ENCODE assay signal across 28 cellular contexts in genomic region chr1:98688110-98688739, GRCh38. TPM values are rescaled to one million over a fixed set of nuclear protein-coding genes. Genes with fewer than 3 reads are reported as not detected.
DNase-seq lines count a peak whose midpoint lies in the region; ATAC-seq lines count a peak whose summit lies in the region.
"Had no signal": no experiment of that assay in that cellular context is flagged by ENCODE, and none has a peak within 500 bp of the region (broad histone marks: within the 10 kb centered on the region; RNA-seq: fewer than 3 reads in every experiment).

No MANE protein-coding gene starts in this region.

- H3K9me3 Mint-ChIP-seq in memory B cell = no peaks in the 10 kb centered on the region
- H3K9me3 Mint-ChIP-seq: activated CD8-positive, alpha-beta T cell treated with anti-CD3 and anti-CD28 coated beads for 36 hours; activated naive CD4-positive, alpha-beta T cell treated with anti-CD3 and anti-CD28 coated beads, Interleukin-2, amount 10 ng/mL, durations not matched to agents 7 days and 5 days; activated T-helper 1 cell treated with anti-CD3 and anti-CD28 coated beads, Interleukin-12 subunit alpha, Interleukin-12 subunit beta, Interleukin-2, Interleukin-4 antibody, amounts not matched to agents 30 ng/mL and 10 ng/mL and 1 ng/mL, durations not matched to agents 14 hours and 24 hours and 36 hours; central memory CD8-positive, alpha-beta T cell; neural crest cell; T-helper 2 cell treated with Interferon-gamma antibody and Interleukin-4, amounts not matched to agents 5 μg/mL and 100 μg/mL, for 36 hours had no signal

- H3K27ac Mint-ChIP-seq in memory B cell = no peak overlapping the region
- no peak overlapping the region for H3K27ac Mint-ChIP-seq in T-helper 17 cell
- H3K27ac Mint-ChIP-seq: activated CD8-positive, alpha-beta T cell treated with anti-CD3 and anti-CD28 coated beads for 36 hours; activated naive CD4-positive, alpha-beta T cell treated with anti-CD3 and anti-CD28 coated beads, Interleukin-2, amount 10 ng/mL, durations not matched to agents 7 days and 5 days; activated T-helper 1 cell treated with anti-CD3 and anti-CD28 coated beads, Interleukin-12 subunit alpha, Interleukin-12 subunit beta, Interleukin-2, Interleukin-4 antibody, amounts not matched to agents 30 ng/mL and 10 ng/mL and 1 ng/mL, durations not matched to agents 14 hours and 24 hours and 36 hours; T-helper 2 cell treated with Interferon-gamma antibody and Interleukin-4, amounts not matched to agents 5 μg/mL and 100 μg/mL, for 36 hours had no signal

- no peaks in the 10 kb centered on the region for H3K4me1 Mint-ChIP-seq in memory B cell
- peaks cover 2% of the 10 kb centered on the region for H3K4me1 Mint-ChIP-seq in T-helper 17 cell
- H3K4me1 Mint-ChIP-seq: activated naive CD4-positive, alpha-beta T cell treated with anti-CD3 and anti-CD28 coated beads, Interleukin-2, amount 10 ng/mL, durations not matched to agents 7 days and 5 days; central memory CD8-positive, alpha-beta T cell; neural crest cell had no signal

- DNase-seq in memory B cell (ENCODE audit: low spot score in 2 of 2) (no peak), T-helper 17 cell (no peak), NCI-H2171 treated with DMSO at 0.1 percent for 48 hours (lab: John Stamatoyannopoulos, UW) (no peak)
- DNase-seq: activated CD8-positive, alpha-beta memory T cell treated with anti-CD3 and anti-CD28 coated beads, Interleukin-2, amount 50 U/mL, for 48 hours; activated CD8-positive, alpha-beta T cell treated with anti-CD3 and anti-CD28 coated beads for 36 hours; activated naive CD4-positive, alpha-beta T cell treated with anti-CD3 and anti-CD28 coated beads, Interleukin-2, amount 10 ng/mL, durations not matched to agents 7 days and 5 days; adrenal gland; body of pancreas; glutamatergic neuron; mesendoderm; NCI-H1417; NCI-H2081; NCI-H345; ovary; SHP77; stimulated activated CD4-positive, alpha-beta T cell treated with anti-CD3 and anti-CD28 coated beads, Interleukin-15, amount 100 ng/mL, for 24 hours; stimulated activated CD4-positive, alpha-beta T cell treated with anti-CD3 and anti-CD28 coated beads, Interleukin-4, amount 100 ng/mL, for 4 hours; transverse colon had no signal

- H3K36me3 Mint-ChIP-seq in memory B cell (peaks cover 1% of the 10 kb centered on the region), T-helper 17 cell (ENCODE audit: low read depth) (peaks cover 3% of the 10 kb centered on the region)
- H3K36me3 Mint-ChIP-seq: activated naive CD4-positive, alpha-beta T cell treated with anti-CD3 and anti-CD28 coated beads, Interleukin-2, amount 10 ng/mL, durations not matched to agents 7 days and 5 days had no signal

- H3K9me3 ChIP-seq in T-helper 17 cell (ENCODE audit: control insufficient read depth, low read length, poor library complexity, severe bottlenecking) = no peaks in the 10 kb centered on the region
- H3K9me3 ChIP-seq: adrenal gland, body of pancreas, ovary, transverse colon had no signal

- no peak overlapping the region for H3K4me3 Mint-ChIP-seq in memory B cell
- no peak overlapping the region for H3K4me3 Mint-ChIP-seq in T-helper 17 cell
- H3K4me3 Mint-ChIP-seq: activated CD8-positive, alpha-beta T cell treated with anti-CD3 and anti-CD28 coated beads for 36 hours; activated naive CD4-positive, alpha-beta T cell treated with anti-CD3 and anti-CD28 coated beads, Interleukin-2, amount 10 ng/mL, durations not matched to agents 7 days and 5 days; activated T-helper 1 cell treated with anti-CD3 and anti-CD28 coated beads, Interleukin-12 subunit alpha, Interleukin-12 subunit beta, Interleukin-2, Interleukin-4 antibody, amounts not matched to agents 30 ng/mL and 10 ng/mL and 1 ng/mL, durations not matched to agents 14 hours and 24 hours and 36 hours; central memory CD8-positive, alpha-beta T cell; neural crest cell; T-helper 2 cell treated with Interferon-gamma antibody and Interleukin-4, amounts not matched to agents 5 μg/mL and 100 μg/mL, for 36 hours had no signal

- ATAC-seq in GM18520 (IDR thresholded peaks at IDR 0.05; ENCODE audit: unreplicated experiment) = peak; percentile 64
- peak; percentile 44 for ATAC-seq in GM21423 (IDR thresholded peaks at IDR 0.05; ENCODE audit: unreplicated experiment)
- ATAC-seq in HG03159 (IDR thresholded peaks at IDR 0.05; ENCODE audit: unreplicated experiment) = peak; percentile 79
- peak; percentile 32 for ATAC-seq in memory B cell (ENCODE audit: low read depth)
- no peak for ATAC-seq in HG03025 (IDR thresholded peaks at IDR 0.05; ENCODE audit: low FRiP score, unreplicated experiment)
- no peak for ATAC-seq in T-helper 17 cell
- ATAC-seq: activated CD8-positive, alpha-beta T cell treated with anti-CD3 and anti-CD28 coated beads for 36 hours; body of pancreas; HepG2; left lobe of liver had no signal

- H3K27me3 Mint-ChIP-seq in memory B cell (no peaks in the 10 kb centered on the region), T-helper 17 cell (no peaks in the 10 kb centered on the region)
- H3K27me3 Mint-ChIP-seq: activated CD8-positive, alpha-beta T cell treated with anti-CD3 and anti-CD28 coated beads for 36 hours; activated naive CD4-positive, alpha-beta T cell treated with anti-CD3 and anti-CD28 coated beads, Interleukin-2, amount 10 ng/mL, durations not matched to agents 7 days and 5 days; central memory CD8-positive, alpha-beta T cell had no signal

RNA-seq across cellular contexts. Expression of gene SNX7, which starts 26.7 kb away (rescaled TPM):
- total RNA-seq in T-helper 17 cell = 1 to 10 TPM in 1 of 2 donors, under 1 TPM in 1; 0.99 to 2.1 TPM
- total RNA-seq: activated CD8-positive, alpha-beta T cell treated with anti-CD3 and anti-CD28 coated beads for 36 hours; activated T-helper 1 cell treated with anti-CD3 and anti-CD28 coated beads, Interleukin-12 subunit alpha, Interleukin-12 subunit beta, Interleukin-2, Interleukin-4 antibody, amounts not matched to agents 30 ng/mL and 10 ng/mL and 1 ng/mL, durations not matched to agents 14 hours and 24 hours and 36 hours had no signal

Comparison
In these comparisons a context has a peak if more than half of its experiments do, and no peak if none do; other contexts are left out.
1. ATAC-seq: peak in GM18520 (single experiment), GM21423 (single experiment), HG03159 (single experiment) and memory B cell (single experiment); none in HG03025 (single experiment) and T-helper 17 cell (single experiment).